17 cellular contexts compared by ENCODE assay signal in the genomic region with DNA sequence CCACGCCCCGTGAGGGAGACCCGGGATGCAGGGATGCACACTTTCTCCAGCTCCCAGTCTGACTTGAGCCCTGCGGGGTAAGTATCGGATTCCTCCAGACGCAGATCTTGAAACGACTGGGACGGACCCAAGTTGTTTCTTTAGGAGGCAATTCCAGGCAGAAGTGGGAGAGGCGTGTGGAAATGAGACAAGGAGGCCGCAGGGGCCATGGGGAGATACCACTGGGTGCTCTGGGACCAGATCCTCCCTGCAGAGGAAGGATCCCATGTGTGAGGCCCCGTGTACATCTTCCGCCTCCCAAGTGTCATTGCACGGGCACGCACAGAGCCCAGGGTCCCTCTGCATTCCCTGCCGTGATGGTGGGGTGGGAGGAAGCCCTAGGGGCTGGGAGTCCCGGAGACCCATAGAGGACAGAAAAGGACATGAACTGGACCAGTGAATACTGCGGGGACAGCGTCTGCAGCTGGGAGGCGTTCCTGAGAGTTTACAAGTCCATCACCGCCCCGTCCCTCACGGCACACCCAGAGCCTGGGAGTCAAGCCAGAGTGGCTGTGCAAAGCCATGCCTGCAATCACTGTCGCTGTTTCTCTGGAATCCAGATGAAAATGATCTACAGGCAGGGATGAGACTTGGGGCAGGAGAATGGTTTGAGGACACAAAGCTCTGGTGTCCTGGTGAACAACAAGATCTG.
"Had no signal": no experiment of that assay in that cellular context is flagged by ENCODE, and none has a peak within 500 bp of the region (broad histone marks: within the 10 kb centered on the region; RNA-seq: fewer than 3 reads in every experiment).

No MANE protein-coding gene starts in this region.

- H3K27ac ChIP-seq: esophagus muscularis mucosa, heart left ventricle, thoracic aorta had no signal

- H3K36me3 ChIP-seq: esophagus muscularis mucosa, heart left ventricle, thoracic aorta had no signal

- DNase-seq: activated CD4-positive, alpha-beta T cell treated with anti-CD3 and anti-CD28 coated beads for 1 hour; activated CD4-positive, alpha-beta T cell treated with anti-CD3 and anti-CD28 coated beads, Interleukin-2, amount 50 U/mL, for 1 hour; activated CD8-positive, alpha-beta T cell treated with anti-CD3 and anti-CD28 coated beads, Interleukin-2, amount 10 ng/mL, durations not matched to agents 7 days and 5 days; activated gamma-delta T cell; effector memory CD8-positive, alpha-beta T cell; left cardiac atrium; naive B cell; occipital lobe; stimulated activated CD4-positive, alpha-beta T cell treated with anti-CD3 and anti-CD28 coated beads, Interleukin-2, amount 100 ng/mL, for 48 hours; stimulated activated CD8-positive, alpha-beta memory T cell treated with anti-CD3 and anti-CD28 coated beads, Interleukin-4, amount 100 ng/mL, for 48 hours; stimulated activated naive B cell treated with anti-CD40 and anti-IgM and Interleukin-4, amounts not matched to agents 10 μg/mL and 1 μg/mL and 100 μg/mL, for 72 hours; T-helper 1 cell had no signal

- H3K9me3 ChIP-seq: esophagus muscularis mucosa, heart left ventricle, thoracic aorta had no signal

- ATAC-seq: activated CD8-positive, alpha-beta T cell treated with anti-CD3 and anti-CD28 coated beads, Interleukin-2, amount 10 ng/mL, durations not matched to agents 7 days and 5 days; activated naive CD4-positive, alpha-beta T cell treated with anti-CD3 and anti-CD28 coated beads, Interleukin-2, amount 50 U/mL, for 72 hours; effector memory CD8-positive, alpha-beta T cell; stimulated activated naive B cell treated with anti-CD40 and anti-IgM and Interleukin-4, amounts not matched to agents 10 μg/mL and 1 μg/mL and 100 μg/mL, for 72 hours had no signal

- H3K4me3 ChIP-seq: esophagus muscularis mucosa, heart left ventricle, lung, thoracic aorta had no signal
